Comparison of ENCODE assay signal across 17 cellular contexts in the genomic region with DNA sequence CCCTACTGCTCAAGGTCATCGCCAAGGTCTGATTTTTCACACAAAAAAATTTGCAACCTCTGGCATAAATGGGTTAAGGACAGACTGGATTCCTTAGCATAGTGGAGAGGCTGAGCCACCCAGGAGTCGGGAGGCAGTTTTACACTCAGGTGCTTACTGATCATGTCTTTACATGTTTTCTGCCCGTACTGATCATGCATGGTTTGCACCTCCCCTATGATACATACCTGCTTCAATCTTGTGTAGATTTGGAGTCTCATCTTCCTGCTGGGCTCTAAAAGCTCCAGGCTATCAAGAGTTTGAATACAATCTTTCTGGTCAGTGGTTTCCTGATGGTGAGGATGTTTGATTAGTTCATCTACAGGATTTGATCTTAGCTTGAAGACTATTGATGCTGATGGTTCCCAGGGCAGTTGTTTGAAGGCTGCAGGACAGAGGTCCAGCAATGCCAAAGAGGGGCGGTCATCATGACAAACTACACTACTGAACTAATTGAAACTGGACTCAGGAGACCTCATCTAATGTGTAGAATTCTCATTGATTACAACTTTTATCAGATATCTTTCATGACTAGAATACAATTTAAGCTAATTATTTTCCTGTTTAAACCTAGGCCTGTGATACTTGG. TPM values are rescaled to one million over a fixed set of nuclear protein-coding genes. Genes with fewer than 3 reads are reported as not detected.
A peak's percentile ranks its signal among the peaks of the same experiment; 100 is the strongest.
DNase-seq lines count a peak whose midpoint lies in the region; ATAC-seq lines count a peak whose summit lies in the region.
"Had no signal": no experiment of that assay in that cellular context is flagged by ENCODE, and none has a peak within 500 bp of the region (broad histone marks: within the 10 kb centered on the region; RNA-seq: fewer than 3 reads in every experiment).

No MANE protein-coding gene starts in this region.

- H3K4me1 ChIP-seq in esophagus (ENCODE audit: control insufficient read depth in 2 of 2, insufficient read depth in 2 of 2, low read length in 1 of 2): peaks cover 0 to 3% of the 10 kb centered on the region in 2 donors

- H3K36me3 ChIP-seq in esophagus (ENCODE audit: control insufficient read depth in 2 of 2, insufficient read depth in 2 of 2, low read length in 1 of 2): peaks cover 24 to 25% of the 10 kb centered on the region in 2 donors

- no peak overlapping the region for H3K4me3 ChIP-seq in esophagus (ENCODE audit: low read depth in 1 of 2, low read length in 2 of 2)
- H3K4me3 ChIP-seq: HAP-1, mucosa of descending colon, testis had no signal

- no peaks in the 10 kb centered on the region for H3K27me3 ChIP-seq in esophagus (ENCODE audit: control insufficient read depth in 1 of 2, insufficient read depth in 2 of 2, low read length in 2 of 2)
- H3K27me3 ChIP-seq: testis had no signal

- H3K9me3 ChIP-seq in esophagus (ENCODE audit: control insufficient read depth in 2 of 2, insufficient read depth in 1 of 2, low read depth in 1 of 2, low read length in 1 of 2): no peaks in the 10 kb centered on the region
- H3K9me3 ChIP-seq: HAP-1, mucosa of descending colon, testis had no signal

- no peak overlapping the region for H3K4me3 Mint-ChIP-seq in stimulated activated naive CD8-positive, alpha-beta T cell treated with anti-CD3 and anti-CD28 coated beads, Interleukin-15, Interleukin-2, amounts not matched to agents 100 ng/mL and 50 ng/mL, for 24 hours
- no peak overlapping the region for H3K4me3 Mint-ChIP-seq in activated CD4-positive, alpha-beta memory T cell treated with anti-CD3 and anti-CD28 coated beads, Interleukin-2, amount 10 ng/mL, durations not matched to agents 7 days and 5 days
- H3K4me3 Mint-ChIP-seq: dendritic cell treated with granulocyte-macrophage colony-stimulating factor and Interleukin-4, amounts not matched to agents 40 ng/mL and 50 ng/mL, for 4 days had no signal

- H3K4me1 Mint-ChIP-seq in stimulated activated naive CD8-positive, alpha-beta T cell treated with anti-CD3 and anti-CD28 coated beads, Interleukin-15, Interleukin-2, amounts not matched to agents 100 ng/mL and 50 ng/mL, for 24 hours (ENCODE audit: low read depth): peaks cover 19% of the 10 kb centered on the region
- peaks cover 26% of the 10 kb centered on the region for H3K4me1 Mint-ChIP-seq in activated CD4-positive, alpha-beta memory T cell treated with anti-CD3 and anti-CD28 coated beads, Interleukin-2, amount 10 ng/mL, durations not matched to agents 7 days and 5 days

- H3K27ac ChIP-seq in esophagus (ENCODE audit: low read depth in 2 of 2, low read length in 1 of 2): peak overlapping the region; percentile 1 to 58
- H3K27ac ChIP-seq: testis had no signal

- H3K9me3 Mint-ChIP-seq in stimulated activated naive CD8-positive, alpha-beta T cell treated with anti-CD3 and anti-CD28 coated beads, Interleukin-15, Interleukin-2, amounts not matched to agents 100 ng/mL and 50 ng/mL, for 24 hours: no peaks in the 10 kb centered on the region
- no peaks in the 10 kb centered on the region for H3K9me3 Mint-ChIP-seq in activated CD4-positive, alpha-beta memory T cell treated with anti-CD3 and anti-CD28 coated beads, Interleukin-2, amount 10 ng/mL, durations not matched to agents 7 days and 5 days
- H3K9me3 Mint-ChIP-seq: dendritic cell treated with granulocyte-macrophage colony-stimulating factor and Interleukin-4, amounts not matched to agents 40 ng/mL and 50 ng/mL, for 4 days had no signal

- peaks cover 82% of the 10 kb centered on the region for H3K36me3 Mint-ChIP-seq in stimulated activated naive CD8-positive, alpha-beta T cell treated with anti-CD3 and anti-CD28 coated beads, Interleukin-15, Interleukin-2, amounts not matched to agents 100 ng/mL and 50 ng/mL, for 24 hours (ENCODE audit: low read depth)
- peaks cover 81% of the 10 kb centered on the region for H3K36me3 Mint-ChIP-seq in activated CD4-positive, alpha-beta memory T cell treated with anti-CD3 and anti-CD28 coated beads, Interleukin-2, amount 10 ng/mL, durations not matched to agents 7 days and 5 days (ENCODE audit: low read depth)

- peak overlapping the region; percentile 0 for H3K27ac Mint-ChIP-seq in stimulated activated naive CD8-positive, alpha-beta T cell treated with anti-CD3 and anti-CD28 coated beads, Interleukin-15, Interleukin-2, amounts not matched to agents 100 ng/mL and 50 ng/mL, for 24 hours
- H3K27ac Mint-ChIP-seq in activated CD4-positive, alpha-beta memory T cell treated with anti-CD3 and anti-CD28 coated beads, Interleukin-2, amount 10 ng/mL, durations not matched to agents 7 days and 5 days: peak overlapping the region; percentile 2
- H3K27ac Mint-ChIP-seq: dendritic cell treated with granulocyte-macrophage colony-stimulating factor and Interleukin-4, amounts not matched to agents 40 ng/mL and 50 ng/mL, for 4 days had no signal

- H3K27me3 Mint-ChIP-seq in stimulated activated naive CD8-positive, alpha-beta T cell treated with anti-CD3 and anti-CD28 coated beads, Interleukin-15, Interleukin-2, amounts not matched to agents 100 ng/mL and 50 ng/mL, for 24 hours: no peaks in the 10 kb centered on the region
- no peaks in the 10 kb centered on the region for H3K27me3 Mint-ChIP-seq in activated CD4-positive, alpha-beta memory T cell treated with anti-CD3 and anti-CD28 coated beads, Interleukin-2, amount 10 ng/mL, durations not matched to agents 7 days and 5 days
- H3K27me3 Mint-ChIP-seq: dendritic cell treated with granulocyte-macrophage colony-stimulating factor and Interleukin-4, amounts not matched to agents 40 ng/mL and 50 ng/mL, for 4 days had no signal

- POLR2A ChIA-PET in activated CD4-positive, alpha-beta memory T cell treated with anti-CD3 and anti-CD28 coated beads, Interleukin-2, amount 10 ng/mL, durations not matched to agents 7 days and 5 days (lab: Charles Lee): interaction anchor here (7.4 kb wide), 1 partner anchor 13 kb away, joined by 35 read pairs; a partner anchor contains a TSS

- 66 to 68% methylated on average over 4 of the region's 4 CpGs for WGBS in esophagus, 2 donors

- DNase-seq in stimulated activated naive CD8-positive, alpha-beta T cell treated with anti-CD3 and anti-CD28 coated beads, Interleukin-15, Interleukin-2, amounts not matched to agents 100 U/mL and 50 U/mL, for 24 hours: no peak
- DNase-seq in activated CD4-positive, alpha-beta memory T cell treated with anti-CD3 and anti-CD28 coated beads, Interleukin-2, amount 10 ng/mL, durations not matched to agents 7 days and 5 days: no peak
- DNase-seq in 8988T (no peak), hypothalamus (lab: John Stamatoyannopoulos, UW) (no peak)
- DNase-seq: MM.1S, mucosa of descending colon, NCI-H1930, NCI-H446 treated with DMSO at 0.1 percent for 48 hours, occipital lobe, SIG-M5, testis had no signal

- CTCF ChIA-PET in activated CD4-positive, alpha-beta memory T cell treated with anti-CD3 and anti-CD28 coated beads, Interleukin-2, amount 10 ng/mL, durations not matched to agents 7 days and 5 days (lab: Charles Lee): no interaction called here

- ATAC-seq in stimulated activated naive CD8-positive, alpha-beta T cell treated with anti-CD3 and anti-CD28 coated beads, Interleukin-15, Interleukin-2, amounts not matched to agents 100 U/mL and 50 U/mL, for 24 hours: no peak
- no peak for ATAC-seq in HG03196 (IDR thresholded peaks at IDR 0.05; ENCODE audit: unreplicated experiment)
- no peak for ATAC-seq in GM18502 (IDR thresholded peaks at IDR 0.05; ENCODE audit: poor library complexity, unreplicated experiment)
- ATAC-seq: mucosa of descending colon had no signal

RNA-seq across cellular contexts. Expression of a gene that starts 6.9 kb away (rescaled TPM):
- 100 to 1,000 TPM; 123 TPM for total RNA-seq in activated CD4-positive, alpha-beta memory T cell treated with anti-CD3 and anti-CD28 coated beads, Interleukin-2, amount 10 ng/mL, durations not matched to agents 7 days and 5 days
- polyA plus RNA-seq in esophagus: 100 to 1,000 TPM; 118 to 204 TPM

RNA-seq across cellular contexts. Expression of a gene that starts 12.1 kb away (rescaled TPM):
- total RNA-seq in activated CD4-positive, alpha-beta memory T cell treated with anti-CD3 and anti-CD28 coated beads, Interleukin-2, amount 10 ng/mL, durations not matched to agents 7 days and 5 days: 10 to 100 TPM; 49.5 to 52.2 TPM
- polyA plus RNA-seq in esophagus: 10 to 100 TPM; 22.1 to 23.9 TPM

RNA-seq across cellular contexts. Expression of a gene that starts 12.6 kb away (rescaled TPM):
- total RNA-seq in activated CD4-positive, alpha-beta memory T cell treated with anti-CD3 and anti-CD28 coated beads, Interleukin-2, amount 10 ng/mL, durations not matched to agents 7 days and 5 days: 10 to 100 TPM; 80.6 to 85.9 TPM
- 10 to 100 TPM; 55.3 to 65.7 TPM for polyA plus RNA-seq in esophagus

RNA-seq across cellular contexts. Expression of a gene that starts 36.7 kb away (rescaled TPM):
- total RNA-seq in activated CD4-positive, alpha-beta memory T cell treated with anti-CD3 and anti-CD28 coated beads, Interleukin-2, amount 10 ng/mL, durations not matched to agents 7 days and 5 days: 10 to 100 TPM; 15.0 to 16.3 TPM
- 1 to 10 TPM; 5.0 to 5.2 TPM for polyA plus RNA-seq in esophagus

RNA-seq across cellular contexts. Expression of a gene that starts 53.9 kb away (rescaled TPM):
- 10 to 100 TPM; 76.6 to 76.8 TPM for total RNA-seq in activated CD4-positive, alpha-beta memory T cell treated with anti-CD3 and anti-CD28 coated beads, Interleukin-2, amount 10 ng/mL, durations not matched to agents 7 days and 5 days
- polyA plus RNA-seq in esophagus: 10 to 100 TPM; 40.1 to 53.8 TPM
